Comparison of ENCODE assay signal across 12 cellular contexts in the genomic region with DNA sequence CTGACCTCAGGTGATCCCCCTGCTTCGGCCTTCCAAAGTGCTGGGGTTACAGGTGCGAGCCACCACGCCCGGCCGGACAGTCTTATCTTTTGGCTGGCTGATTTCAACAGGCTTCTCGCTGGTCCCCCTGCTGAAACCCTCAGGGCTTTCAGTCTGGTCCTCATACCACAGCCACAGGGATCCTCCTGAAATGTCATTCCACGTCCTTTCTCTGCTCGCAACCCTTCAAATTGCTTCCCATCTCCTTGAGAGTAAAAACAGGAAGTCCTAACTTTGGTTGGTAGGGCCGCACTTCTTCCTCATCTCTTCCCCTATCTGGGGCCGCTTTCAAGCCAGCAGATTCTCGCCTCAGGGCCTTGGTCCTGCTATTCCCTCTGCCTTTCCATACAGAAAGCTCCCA. TPM values are rescaled to one million over a fixed set of nuclear protein-coding genes. Genes with fewer than 3 reads are reported as not detected.
DNase-seq lines count a peak whose midpoint lies in the region; ATAC-seq and TF ChIP-seq lines count a peak whose summit lies in the region.
"Had no signal": no experiment of that assay in that cellular context is flagged by ENCODE, and none has a peak within 500 bp of the region (broad histone marks: within the 10 kb centered on the region; RNA-seq: fewer than 3 reads in every experiment).

No MANE protein-coding gene starts in this region.

- peaks cover 26 to 32% (median 27%) of the 10 kb centered on the region in 4 donors for H3K4me1 ChIP-seq in upper lobe of left lung

- H3K4me3 ChIP-seq in lower leg skin (ENCODE audit: low read depth, poor library complexity, severe bottlenecking) (no peak overlapping the region), upper lobe of left lung (no peak overlapping the region)

- H3K27me3 ChIP-seq in upper lobe of left lung: no peaks in the 10 kb centered on the region
- H3K27me3 ChIP-seq: esophagus muscularis mucosa had no signal

- peaks cover 4% of the 10 kb centered on the region for H3K27me3 Mint-ChIP-seq in activated naive CD4-positive, alpha-beta T cell treated with anti-CD3 and anti-CD28 coated beads, Interleukin-2, amount 10 ng/mL, durations not matched to agents 7 days and 5 days

- peak overlapping the region; percentile 61 for H3K27ac Mint-ChIP-seq in activated naive CD4-positive, alpha-beta T cell treated with anti-CD3 and anti-CD28 coated beads, Interleukin-2, amount 10 ng/mL, durations not matched to agents 7 days and 5 days

- ATAC-seq in upper lobe of left lung (ENCODE audit: low FRiP score in 2 of 2): peak in 1 of 2 donors; percentile 26
- no peak for ATAC-seq in HG03196 (IDR thresholded peaks at IDR 0.05; ENCODE audit: unreplicated experiment)
- ATAC-seq in HG03159 (IDR thresholded peaks at IDR 0.05; ENCODE audit: unreplicated experiment): no peak

- no peak for TF ChIP-seq POLR2A in lower leg skin (IDR thresholded peaks at IDR 0.05)
- no peak for TF ChIP-seq POLR2A in upper lobe of left lung (IDR thresholded peaks at IDR 0.05)

- H3K9me3 ChIP-seq in upper lobe of left lung: no peaks in the 10 kb centered on the region
- H3K9me3 ChIP-seq: esophagus muscularis mucosa, SK-N-SH had no signal

- intact Hi-C loops in lower leg skin (cut with DNase I; ENCODE audit: low total_unique reads): loop anchor here (10.0 kb wide), 1 partner anchor 84 kb away; no protein-coding TSS in a partner anchor

- TF ChIP-seq CTCF in lower leg skin (IDR thresholded peaks at IDR 0.05) (no peak), upper lobe of left lung (IDR thresholded peaks at IDR 0.05) (no peak)

- H3K36me3 ChIP-seq in upper lobe of left lung: no peaks in the 10 kb centered on the region
- H3K36me3 ChIP-seq: esophagus muscularis mucosa had no signal

- H3K27ac ChIP-seq in upper lobe of left lung: peak overlapping the region in 2 of 4 donors; percentile 93 to 100

- peak overlapping the region; percentile 89 for H3K4me3 Mint-ChIP-seq in activated naive CD4-positive, alpha-beta T cell treated with anti-CD3 and anti-CD28 coated beads, Interleukin-2, amount 10 ng/mL, durations not matched to agents 7 days and 5 days

- peaks cover 21% of the 10 kb centered on the region for H3K36me3 Mint-ChIP-seq in activated naive CD4-positive, alpha-beta T cell treated with anti-CD3 and anti-CD28 coated beads, Interleukin-2, amount 10 ng/mL, durations not matched to agents 7 days and 5 days

- TF ChIP-seq EP300 in upper lobe of left lung (IDR thresholded peaks at IDR 0.05): no peak

- H3K9me3 Mint-ChIP-seq in activated naive CD4-positive, alpha-beta T cell treated with anti-CD3 and anti-CD28 coated beads, Interleukin-2, amount 10 ng/mL, durations not matched to agents 7 days and 5 days: peaks cover under 1% of the 10 kb centered on the region

- WGBS in lower leg skin, 2 donors: 87% methylated on average over 11 of the region's 11 CpGs
- WGBS in upper lobe of left lung, 2 donors: 79 to 83% methylated on average over 6 to 11 of the region's 11 CpGs

- CTCF ChIA-PET in activated naive CD4-positive, alpha-beta T cell treated with anti-CD3 and anti-CD28 coated beads, Interleukin-2, amount 10 ng/mL, durations not matched to agents 7 days and 5 days (lab: Charles Lee): interaction anchor here (1.2 to 2.0 kb wide), 3 partner anchors 17 to 40 kb away, joined by 3 to 6 read pairs (median 3); no protein-coding TSS in a partner anchor

- H3K4me1 Mint-ChIP-seq in activated naive CD4-positive, alpha-beta T cell treated with anti-CD3 and anti-CD28 coated beads, Interleukin-2, amount 10 ng/mL, durations not matched to agents 7 days and 5 days: peaks cover 36% of the 10 kb centered on the region

- DNase-seq in activated naive CD4-positive, alpha-beta T cell treated with anti-CD3 and anti-CD28 coated beads, Interleukin-2, amount 10 ng/mL, durations not matched to agents 7 days and 5 days: no peak
- no peak for DNase-seq in activated naive CD4-positive, alpha-beta T cell treated with Interleukin-2 at 50 U/mL for 16 hours
- peak; percentile 77 for DNase-seq in SKM-1 (lab: John Stamatoyannopoulos, UW; ENCODE audit: unreplicated experiment)
- peak; percentile 31 to 83 for DNase-seq in lower leg skin (ENCODE audit: low spot score in 2 of 2)
- peak; percentile 50 to 62 for DNase-seq in upper lobe of left lung
- no peak for DNase-seq in A172 (ENCODE audit: low spot score)
- DNase-seq: activated CD8-positive, alpha-beta memory T cell treated with anti-CD3 and anti-CD28 coated beads, Interleukin-2, amount 50 U/mL, for 4 hours; NCI-H524 treated with DMSO at 0.1 percent for 48 hours; SK-N-SH had no signal

RNA-seq across cellular contexts. Expression of gene CAB39, which starts 1.4 kb away (rescaled TPM):
- 10 to 100 TPM; 65.5 to 74.7 (median 70.4) TPM for total RNA-seq in lower leg skin
- total RNA-seq in upper lobe of left lung: 100 to 1,000 TPM in 1 of 6 donors, 10 to 100 TPM in 5; 56.5 to 125 (median 76.7) TPM
- 49.8 and 51.9 TPM in 2 replicates for total RNA-seq in A172 (2014; rRNA removed; shearing (Covaris generic))

Comparison
In these comparisons a context has a peak if more than half of its experiments do, and no peak if none do; other contexts are left out.
1. DNase-seq: peak in SKM-1 (single experiment), lower leg skin (2 of 2) and upper lobe of left lung (2 of 2); none in activated naive CD4-positive, alpha-beta T cell treated with anti-CD3 and anti-CD28 coated beads, Interleukin-2, amount 10 ng/mL, durations not matched to agents 7 days and 5 days (single experiment), activated naive CD4-positive, alpha-beta T cell treated with Interleukin-2 at 50 U/mL for 16 hours (single experiment) and A172 (single experiment).